ENCODE assay signal across 11 cellular contexts in genomic region chr4:25158817-25159216, GRCh38. TPM values are rescaled to one million over a fixed set of nuclear protein-coding genes. Genes with fewer than 3 reads are reported as not detected.
A peak's percentile ranks its signal among the peaks of the same experiment; 100 is the strongest.
DNase-seq lines count a peak whose midpoint lies in the region; TF ChIP-seq lines count a peak whose summit lies in the region.
"Had no signal": no experiment of that assay in that cellular context is flagged by ENCODE, and none has a peak within 500 bp of the region (broad histone marks: within the 10 kb centered on the region; RNA-seq: fewer than 3 reads in every experiment).

No MANE protein-coding gene starts in this region.

- H4K8ac ChIP-seq in mesenchymal stem cell (ENCODE audit: low read length) = no peak overlapping the region

- no peak overlapping the region for H3K23ac ChIP-seq in mesenchymal stem cell (ENCODE audit: low read length in 2 of 2)

- H3K9ac ChIP-seq in adipocyte (ENCODE audit: low read length) = no peak overlapping the region
- H3K9ac ChIP-seq in mesenchymal stem cell (ENCODE audit: low read length) = no peak overlapping the region

- H3K14ac ChIP-seq in mesenchymal stem cell (ENCODE audit: low read length in 2 of 2) = no peak overlapping the region

- no peak overlapping the region for H3K27ac ChIP-seq in mesenchymal stem cell (ENCODE audit: low read length, poor library complexity, severe bottlenecking)

- H2AK5ac ChIP-seq in mesenchymal stem cell (ENCODE audit: low read length, severe bottlenecking) = no peak overlapping the region

- H3K4me2 ChIP-seq in mesenchymal stem cell (ENCODE audit: low read length, poor library complexity, severe bottlenecking) = no peak overlapping the region

- no peaks in the 10 kb centered on the region for H3K9me3 Mint-ChIP-seq in T-helper 2 cell treated with Interferon-gamma antibody and Interleukin-4, amounts not matched to agents 5 μg/mL and 100 μg/mL, for 36 hours
- H3K9me3 Mint-ChIP-seq in osteocyte (ENCODE audit: unreplicated experiment) = no peaks in the 10 kb centered on the region

- H3K36me3 Mint-ChIP-seq in T-helper 2 cell treated with Interferon-gamma antibody and Interleukin-4, amounts not matched to agents 5 μg/mL and 100 μg/mL, for 36 hours (ENCODE audit: low read depth) = peaks cover 26% of the 10 kb centered on the region
- peaks cover 4% of the 10 kb centered on the region for H3K36me3 Mint-ChIP-seq in osteocyte (ENCODE audit: unreplicated experiment)

- no peak for DNase-seq in T-helper 2 cell treated with Interferon-gamma antibody and Interleukin-4, amounts not matched to agents 5 μg/mL and 100 μg/mL, for 36 hours (ENCODE audit: low spot score)
- DNase-seq in T-helper 2 cell (no peak), NCI-H128 (lab: John Stamatoyannopoulos, UW; ENCODE audit: unreplicated experiment) (peak; percentile 44), adipocyte (ENCODE audit: low read depth) (no peak), osteocyte (ENCODE audit: extremely low spot score, unreplicated experiment) (no peak), NCI-H345 treated with DMSO at 0.1 percent for 48 hours (lab: John Stamatoyannopoulos, UW; ENCODE audit: unreplicated experiment) (no peak), mesenchymal stem cell (no peak), NCI-H1694 treated with DMSO at 0.1 percent for 48 hours (lab: John Stamatoyannopoulos, UW) (no peak)
- DNase-seq: esophagus squamous epithelium, IMR-90 had no signal

- H3K79me1 ChIP-seq in mesenchymal stem cell (replicated peaks; ENCODE audit: low read length, poor library complexity, severe bottlenecking) = peaks cover 3% of the 10 kb centered on the region

- H3K4me3 Mint-ChIP-seq in T-helper 2 cell treated with Interferon-gamma antibody and Interleukin-4, amounts not matched to agents 5 μg/mL and 100 μg/mL, for 36 hours = peak overlapping the region; percentile 96
- H3K4me3 Mint-ChIP-seq in osteocyte (ENCODE audit: unreplicated experiment) = peak overlapping the region; percentile 82

- H3K4me3 ChIP-seq in adipocyte (ENCODE audit: low read length) (peak overlapping the region; percentile 96), mesenchymal stem cell (ENCODE audit: insufficient read depth in 1 of 2, low read depth in 1 of 2, low read length in 2 of 2) (peak overlapping the region in 1 of 2 experiments; percentile 84)

- H3K36me3 ChIP-seq in adipocyte (ENCODE audit: control insufficient read depth, insufficient read depth, low read length, severe bottlenecking) (peaks cover 16% of the 10 kb centered on the region), mesenchymal stem cell (ENCODE audit: control insufficient read depth in 1 of 2, insufficient read depth in 2 of 2, low read depth in 1 of 2, low read length in 2 of 2) (peaks cover 0 to 23% of the 10 kb centered on the region in 2 experiments)
- H3K36me3 ChIP-seq: ascending aorta had no signal

- TF ChIP-seq CTCF in osteocyte (IDR thresholded peaks at IDR 0.05) = no peak

- H3K4ac ChIP-seq in mesenchymal stem cell (ENCODE audit: low read depth in 1 of 2, low read length in 2 of 2) = no peak overlapping the region

- peaks cover 29% of the 10 kb centered on the region for H3K4me1 Mint-ChIP-seq in T-helper 2 cell treated with Interferon-gamma antibody and Interleukin-4, amounts not matched to agents 5 μg/mL and 100 μg/mL, for 36 hours (ENCODE audit: low read depth)
- H3K4me1 Mint-ChIP-seq in osteocyte (ENCODE audit: unreplicated experiment) = peaks cover 30% of the 10 kb centered on the region

- H3K27me3 Mint-ChIP-seq in T-helper 2 cell treated with Interferon-gamma antibody and Interleukin-4, amounts not matched to agents 5 μg/mL and 100 μg/mL, for 36 hours (ENCODE audit: low read depth) = no peaks in the 10 kb centered on the region
- no peaks in the 10 kb centered on the region for H3K27me3 Mint-ChIP-seq in osteocyte (ENCODE audit: unreplicated experiment)

- peak overlapping the region; percentile 97 for H3K27ac Mint-ChIP-seq in T-helper 2 cell treated with Interferon-gamma antibody and Interleukin-4, amounts not matched to agents 5 μg/mL and 100 μg/mL, for 36 hours
- peak overlapping the region; percentile 98 for H3K27ac Mint-ChIP-seq in osteocyte (ENCODE audit: unreplicated experiment)

- H2BK120ac ChIP-seq in mesenchymal stem cell (ENCODE audit: low read depth, low read length) = no peak overlapping the region

- no peaks in the 10 kb centered on the region for H3K9me3 ChIP-seq in adipocyte (ENCODE audit: control insufficient read depth, low read length)
- no peaks in the 10 kb centered on the region for H3K9me3 ChIP-seq in mesenchymal stem cell (ENCODE audit: control insufficient read depth, low read length)
- H3K9me3 ChIP-seq: ascending aorta, esophagus squamous epithelium had no signal

- no peak overlapping the region for H3K18ac ChIP-seq in mesenchymal stem cell (ENCODE audit: low read depth in 1 of 2, low read length in 2 of 2)

- H2BK12ac ChIP-seq in mesenchymal stem cell (ENCODE audit: low read length in 2 of 2) = no peak overlapping the region

- no peak overlapping the region for H2BK5ac ChIP-seq in mesenchymal stem cell (ENCODE audit: low read depth, low read length, poor library complexity, severe bottlenecking)

- H3K4me1 ChIP-seq in adipocyte (ENCODE audit: control insufficient read depth, insufficient read depth, low read length) (peaks cover 23% of the 10 kb centered on the region), mesenchymal stem cell (ENCODE audit: control insufficient read depth, insufficient read depth, low read depth, low read length) (peaks cover 5% of the 10 kb centered on the region)

- no peak overlapping the region for H2AFZ ChIP-seq in mesenchymal stem cell (ENCODE audit: low read depth, low read length)

- H4K91ac ChIP-seq in mesenchymal stem cell (ENCODE audit: low read length) = no peak overlapping the region

- H3K27me3 ChIP-seq in adipocyte (replicated peaks; ENCODE audit: control insufficient read depth, insufficient read depth, low read length) (no peaks in the 10 kb centered on the region), mesenchymal stem cell (ENCODE audit: control insufficient read depth in 1 of 2, insufficient read depth in 1 of 2, low read length in 2 of 2) (no peaks in the 10 kb centered on the region)
- H3K27me3 ChIP-seq: ascending aorta, esophagus squamous epithelium had no signal

- H2BK15ac ChIP-seq in mesenchymal stem cell (ENCODE audit: low read depth, poor library complexity, severe bottlenecking) = no peak overlapping the region

- 95% methylated on average over 7 of the region's 7 CpGs for WGBS in mesenchymal stem cell

RNA-seq across cellular contexts. Expression of gene SEPSECS, which starts 1.4 kb away (rescaled TPM):
- total RNA-seq in osteocyte = 7.8 and 11.6 TPM in 2 replicates
- polyA plus RNA-seq in mesenchymal stem cell (2013, experiment 1 of 2) = 1.9 TPM
- polyA plus RNA-seq in mesenchymal stem cell (2013, experiment 2 of 2) = 2.3 TPM
